1 cellular context compared by ENCODE assay signal in genomic region chr7:101017099-101017777, GRCh38.
TF ChIP-seq lines count a peak whose summit lies in the region.

No MANE protein-coding gene starts in this region.

TF ChIP-seq in HepG2, 621 proteins besides CTCF, POLR2A, EP300 and RAD21 (continued from another document and continues in another):
- TF ChIP-seq ZHX2 (IDR thresholded peaks at IDR 0.05; ENCODE audit: low read depth) (no peak), ZHX2 (CRISPR knock-in tag; IDR thresholded peaks at IDR 0.05; ENCODE audit: borderline replicate concordance) (no peak), ZFP91 (CRISPR knock-in tag; IDR thresholded peaks at IDR 0.05; ENCODE audit: borderline replicate concordance) (peak; percentile 20; the same call in 1 of the 2 replicates), REL (CRISPR knock-in tag; conservative IDR thresholded peaks at IDR 0.05) (no peak), PAXIP1 (CRISPR knock-in tag; conservative IDR thresholded peaks at IDR 0.05) (peak; percentile 53; the same call in 1 of the 2 replicates), THAP11 (CRISPR knock-in tag; IDR thresholded peaks at IDR 0.05) (peak; percentile 36; the same call in 1 of the 2 replicates), KAT2B (IDR thresholded peaks at IDR 0.05; ENCODE audit: borderline replicate concordance, low read depth, low read length) (no peak), ZNF704 (CRISPR knock-in tag; IDR thresholded peaks at IDR 0.05; ENCODE audit: borderline replicate concordance) (no peak), HOXA5 (CRISPR knock-in tag; IDR thresholded peaks at IDR 0.05) (no peak), PHF21A (CRISPR knock-in tag; IDR thresholded peaks at IDR 0.05) (no peak), ONECUT2 (CRISPR knock-in tag; IDR thresholded peaks at IDR 0.05) (no peak), ZNF629 (CRISPR knock-in tag; conservative IDR thresholded peaks at IDR 0.05) (no peak), ZFP41 (CRISPR knock-in tag; IDR thresholded peaks at IDR 0.05; ENCODE audit: borderline replicate concordance) (no peak), ZNF160 (CRISPR knock-in tag; IDR thresholded peaks at IDR 0.05) (no peak), RARA (CRISPR knock-in tag; IDR thresholded peaks at IDR 0.05) (peak; percentile 62), ZBTB39 (CRISPR knock-in tag; IDR thresholded peaks at IDR 0.05) (no peak), ZNF816 (CRISPR knock-in tag; IDR thresholded peaks at IDR 0.05; ENCODE audit: borderline replicate concordance) (no peak), ZNF543 (CRISPR knock-in tag; IDR thresholded peaks at IDR 0.05) (no peak), CAMTA2 (CRISPR knock-in tag; IDR thresholded peaks at IDR 0.05; ENCODE audit: borderline replicate concordance) (no peak), IKZF5 (CRISPR knock-in tag; IDR thresholded peaks at IDR 0.05) (no peak), ATF5 (CRISPR knock-in tag; IDR thresholded peaks at IDR 0.05; ENCODE audit: low read depth) (no peak), JDP2 (CRISPR knock-in tag; IDR thresholded peaks at IDR 0.05; ENCODE audit: borderline replicate concordance) (no peak), GFI1 (CRISPR knock-in tag; IDR thresholded peaks at IDR 0.05; ENCODE audit: borderline replicate concordance) (no peak), POLR2G (IDR thresholded peaks at IDR 0.05; ENCODE audit: low read depth, low read length) (no peak), LCORL (IDR thresholded peaks at IDR 0.05) (no peak), LCORL (CRISPR knock-in tag; IDR thresholded peaks at IDR 0.05) (peak; percentile 43; the same call in 1 of the 2 replicates), ZNF740 (CRISPR knock-in tag; IDR thresholded peaks at IDR 0.05) (no peak), ZSCAN12 (CRISPR knock-in tag; IDR thresholded peaks at IDR 0.05) (no peak), GPN1 (CRISPR knock-in tag; IDR thresholded peaks at IDR 0.05; ENCODE audit: borderline replicate concordance) (no peak), HINFP (CRISPR knock-in tag; IDR thresholded peaks at IDR 0.05; ENCODE audit: low read depth) (no peak), ATF3 (CRISPR knock-in tag; IDR thresholded peaks at IDR 0.05) (peak; percentile 74; the same call in 1 of the 2 replicates), RELA (CRISPR knock-in tag; IDR thresholded peaks at IDR 0.05) (no peak), HIVEP1 (CRISPR knock-in tag; IDR thresholded peaks at IDR 0.05) (peak; percentile 55; the same call in 1 of the 2 replicates), ASH2L (IDR thresholded peaks at IDR 0.05; ENCODE audit: insufficient read length, low read depth, low read length) (peak; percentile 21), MXD1 (CRISPR knock-in tag; IDR thresholded peaks at IDR 0.05) (no peak), ZMAT5 (CRISPR knock-in tag; IDR thresholded peaks at IDR 0.05; ENCODE audit: borderline replicate concordance, low read depth) (no peak), KDM4B (CRISPR knock-in tag; IDR thresholded peaks at IDR 0.05) (no peak), PHF20 (CRISPR knock-in tag; IDR thresholded peaks at IDR 0.05) (no peak), NCOA1 (CRISPR knock-in tag; IDR thresholded peaks at IDR 0.05) (no peak), YEATS2 (CRISPR knock-in tag; IDR thresholded peaks at IDR 0.05; ENCODE audit: borderline replicate concordance) (no peak; the same call in 1 of the 2 replicates)
